2 cellular contexts compared by ENCODE assay signal in the genomic region with DNA sequence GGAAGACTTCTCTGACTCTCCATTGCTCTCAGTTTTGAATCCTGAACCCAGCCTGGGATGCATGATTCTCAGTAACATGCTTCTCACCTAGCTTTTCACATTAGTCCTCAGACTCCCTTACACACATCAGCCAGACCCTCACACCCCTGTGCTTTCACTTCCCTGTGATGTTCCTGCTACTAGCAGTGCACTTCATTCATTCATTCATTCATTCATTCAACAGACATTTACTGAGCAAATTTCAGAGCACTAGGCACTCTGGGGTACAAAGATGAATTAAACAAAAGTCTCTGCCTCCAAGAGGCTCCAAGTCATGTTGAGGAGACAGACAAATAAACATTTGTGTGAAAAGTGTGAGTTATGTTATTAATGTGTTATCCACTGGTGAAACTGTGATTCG.
TF ChIP-seq lines count a peak whose summit lies in the region.

No MANE protein-coding gene starts in this region.

TF ChIP-seq in HEK293, 187 proteins besides CTCF, POLR2A, EP300 and RAD21:
- TF ChIP-seq, protein P1, sequence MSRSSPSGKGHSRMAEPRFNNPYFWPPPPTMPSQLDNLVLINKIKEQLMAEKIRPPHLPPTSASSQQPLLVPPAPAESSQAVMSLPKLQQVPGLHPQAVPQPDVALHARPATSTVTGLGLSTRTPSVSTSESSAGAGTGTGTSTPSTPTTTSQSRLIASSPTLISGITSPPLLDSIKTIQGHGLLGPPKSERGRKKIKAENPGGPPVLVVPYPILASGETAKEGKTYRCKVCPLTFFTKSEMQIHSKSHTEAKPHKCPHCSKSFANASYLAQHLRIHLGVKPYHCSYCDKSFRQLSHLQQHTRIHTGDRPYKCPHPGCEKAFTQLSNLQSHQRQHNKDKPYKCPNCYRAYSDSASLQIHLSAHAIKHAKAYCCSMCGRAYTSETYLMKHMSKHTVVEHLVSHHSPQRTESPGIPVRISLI (tag by site-specific recombination; IDR thresholded peaks at IDR 0.05) = no peak
- TF ChIP-seq, protein P2, sequence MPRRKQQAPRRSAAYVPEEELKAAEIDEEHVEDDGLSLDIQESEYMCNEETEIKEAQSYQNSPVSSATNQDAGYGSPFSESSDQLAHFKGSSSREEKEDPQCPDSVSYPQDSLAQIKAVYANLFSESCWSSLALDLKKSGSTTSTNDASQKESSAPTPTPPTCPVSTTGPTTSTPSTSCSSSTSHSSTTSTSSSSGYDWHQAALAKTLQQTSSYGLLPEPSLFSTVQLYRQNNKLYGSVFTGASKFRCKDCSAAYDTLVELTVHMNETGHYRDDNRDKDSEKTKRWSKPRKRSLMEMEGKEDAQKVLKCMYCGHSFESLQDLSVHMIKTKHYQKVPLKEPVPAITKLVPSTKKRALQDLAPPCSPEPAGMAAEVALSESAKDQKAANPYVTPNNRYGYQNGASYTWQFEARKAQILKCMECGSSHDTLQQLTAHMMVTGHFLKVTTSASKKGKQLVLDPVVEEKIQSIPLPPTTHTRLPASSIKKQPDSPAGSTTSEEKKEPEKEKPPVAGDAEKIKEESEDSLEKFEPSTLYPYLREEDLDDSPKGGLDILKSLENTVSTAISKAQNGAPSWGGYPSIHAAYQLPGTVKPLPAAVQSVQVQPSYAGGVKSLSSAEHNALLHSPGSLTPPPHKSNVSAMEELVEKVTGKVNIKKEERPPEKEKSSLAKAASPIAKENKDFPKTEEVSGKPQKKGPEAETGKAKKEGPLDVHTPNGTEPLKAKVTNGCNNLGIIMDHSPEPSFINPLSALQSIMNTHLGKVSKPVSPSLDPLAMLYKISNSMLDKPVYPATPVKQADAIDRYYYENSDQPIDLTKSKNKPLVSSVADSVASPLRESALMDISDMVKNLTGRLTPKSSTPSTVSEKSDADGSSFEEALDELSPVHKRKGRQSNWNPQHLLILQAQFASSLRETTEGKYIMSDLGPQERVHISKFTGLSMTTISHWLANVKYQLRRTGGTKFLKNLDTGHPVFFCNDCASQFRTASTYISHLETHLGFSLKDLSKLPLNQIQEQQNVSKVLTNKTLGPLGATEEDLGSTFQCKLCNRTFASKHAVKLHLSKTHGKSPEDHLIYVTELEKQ (tag by site-specific recombination; IDR thresholded peaks at IDR 0.05; ENCODE audit: borderline replicate concordance) = no peak
- TF ChIP-seq ZNF24 (tag by site-specific recombination; IDR thresholded peaks at IDR 0.05) (peak; percentile 33; the same call in 1 of the 2 replicates), ZSCAN23 (tag by site-specific recombination; IDR thresholded peaks at IDR 0.05) (no peak), ZNF121 (tag by site-specific recombination; IDR thresholded peaks at IDR 0.05) (no peak)
- TF ChIP-seq, protein P3, sequence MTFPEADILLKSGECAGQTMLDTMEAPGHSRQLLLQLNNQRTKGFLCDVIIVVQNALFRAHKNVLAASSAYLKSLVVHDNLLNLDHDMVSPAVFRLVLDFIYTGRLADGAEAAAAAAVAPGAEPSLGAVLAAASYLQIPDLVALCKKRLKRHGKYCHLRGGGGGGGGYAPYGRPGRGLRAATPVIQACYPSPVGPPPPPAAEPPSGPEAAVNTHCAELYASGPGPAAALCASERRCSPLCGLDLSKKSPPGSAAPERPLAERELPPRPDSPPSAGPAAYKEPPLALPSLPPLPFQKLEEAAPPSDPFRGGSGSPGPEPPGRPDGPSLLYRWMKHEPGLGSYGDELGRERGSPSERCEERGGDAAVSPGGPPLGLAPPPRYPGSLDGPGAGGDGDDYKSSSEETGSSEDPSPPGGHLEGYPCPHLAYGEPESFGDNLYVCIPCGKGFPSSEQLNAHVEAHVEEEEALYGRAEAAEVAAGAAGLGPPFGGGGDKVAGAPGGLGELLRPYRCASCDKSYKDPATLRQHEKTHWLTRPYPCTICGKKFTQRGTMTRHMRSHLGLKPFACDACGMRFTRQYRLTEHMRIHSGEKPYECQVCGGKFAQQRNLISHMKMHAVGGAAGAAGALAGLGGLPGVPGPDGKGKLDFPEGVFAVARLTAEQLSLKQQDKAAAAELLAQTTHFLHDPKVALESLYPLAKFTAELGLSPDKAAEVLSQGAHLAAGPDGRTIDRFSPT (tag by site-specific recombination; IDR thresholded peaks at IDR 0.05) = no peak

TF ChIP-seq in IMR-90, 13 proteins besides CTCF, POLR2A, EP300 and RAD21 (continued from another document):
- TF ChIP-seq SMC3 (IDR thresholded peaks at IDR 0.05; ENCODE audit: low read depth, low read length) (no peak), RCOR1 (IDR thresholded peaks at IDR 0.05; ENCODE audit: insufficient replicate concordance, low read length) (no peak), CEBPB (IDR thresholded peaks at IDR 0.05; ENCODE audit: low read depth, low read length) (no peak), RFX5 (IDR thresholded peaks at IDR 0.05; ENCODE audit: low read depth, low read length) (no peak), FOS (IDR thresholded peaks at IDR 0.05; ENCODE audit: low read depth, low read length) (no peak), MAFK (IDR thresholded peaks at IDR 0.05; ENCODE audit: low read depth, low read length) (no peak), MAZ (IDR thresholded peaks at IDR 0.05; ENCODE audit: borderline replicate concordance, low read depth, low read length) (no peak), CHD1 (IDR thresholded peaks at IDR 0.05; ENCODE audit: low read depth, low read length) (no peak), NFE2L2 (IDR thresholded peaks at IDR 0.05; ENCODE audit: low read depth, low read length) (no peak), MXI1 (IDR thresholded peaks at IDR 0.05; ENCODE audit: borderline replicate concordance, low read depth, low read length) (no peak), BHLHE40 (IDR thresholded peaks at IDR 0.05; ENCODE audit: low read depth, low read length) (no peak)
- TF ChIP-seq, protein P4, sequence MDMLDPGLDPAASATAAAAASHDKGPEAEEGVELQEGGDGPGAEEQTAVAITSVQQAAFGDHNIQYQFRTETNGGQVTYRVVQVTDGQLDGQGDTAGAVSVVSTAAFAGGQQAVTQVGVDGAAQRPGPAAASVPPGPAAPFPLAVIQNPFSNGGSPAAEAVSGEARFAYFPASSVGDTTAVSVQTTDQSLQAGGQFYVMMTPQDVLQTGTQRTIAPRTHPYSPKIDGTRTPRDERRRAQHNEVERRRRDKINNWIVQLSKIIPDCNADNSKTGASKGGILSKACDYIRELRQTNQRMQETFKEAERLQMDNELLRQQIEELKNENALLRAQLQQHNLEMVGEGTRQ (IDR thresholded peaks at IDR 0.05; ENCODE audit: low read depth, low read length) = no peak
TF ChIP-seq in IMR-90: peak in this region for 0.
